13 cellular contexts compared by ENCODE assay signal in the genomic region with DNA sequence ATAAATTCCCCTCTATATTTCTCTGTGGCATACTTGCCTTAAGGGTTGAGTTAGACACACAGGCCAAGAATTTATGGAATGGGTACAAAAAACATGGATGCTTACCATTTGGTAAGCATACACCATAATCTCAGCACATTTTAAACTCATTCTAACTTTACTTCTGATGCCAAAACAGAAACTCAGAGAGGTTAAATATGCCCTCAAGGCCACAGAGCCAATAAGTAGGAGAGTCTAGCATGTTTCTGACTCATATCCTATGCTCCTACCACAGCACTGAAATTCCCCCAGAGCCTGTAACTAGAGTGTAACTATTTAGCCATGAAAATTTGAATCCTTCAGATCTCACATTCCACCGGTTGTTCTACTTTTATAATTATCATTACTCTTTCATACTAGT.
DNase-seq lines count a peak whose midpoint lies in the region; ATAC-seq and TF ChIP-seq lines count a peak whose summit lies in the region.
"Had no signal": no experiment of that assay in that cellular context is flagged by ENCODE, and none has a peak within 500 bp of the region (broad histone marks: within the 10 kb centered on the region; RNA-seq: fewer than 3 reads in every experiment).

No MANE protein-coding gene starts in this region.

- H3F3A ChIP-seq in GM23248 (ENCODE audit: insufficient read depth), result peaks cover 25% of the 10 kb centered on the region

- peak overlapping the region; percentile 39 for H2AFZ ChIP-seq in GM23248

- in situ Hi-C loops in GM23248 (cut with MboI), result loop anchor here (25.0 kb wide), 1 partner anchor 466 kb away; no protein-coding TSS in a partner anchor
- in situ Hi-C loops in SK-MEL-5 (cut with HindIII; ENCODE audit: low pct_unique_long_range_greater_than_20kb, low sequenced_read_pairs), result no loop called here

- H3K9me3 ChIP-seq in GM23248 (ENCODE audit: low read depth) (no peaks in the 10 kb centered on the region), ascending aorta (no peaks in the 10 kb centered on the region)
- H3K9me3 ChIP-seq: Peyer's patch had no signal

- POLR2A ChIA-PET in activated CD8-positive, alpha-beta T cell treated with anti-CD3 and anti-CD28 coated beads, Interleukin-2, amount 10 ng/mL, durations not matched to agents 7 days and 5 days (lab: Charles Lee), result no interaction called here

- TF ChIP-seq CTCF in fibroblast of mammary gland (conservative IDR thresholded peaks at IDR 0.05; ENCODE audit: control insufficient read depth, insufficient read depth, low read depth, low read length), result no peak
- no peak for TF ChIP-seq CTCF in ascending aorta (IDR thresholded peaks at IDR 0.05)

- H3K79me2 ChIP-seq in GM23248 (ENCODE audit: insufficient read depth), result no peaks in the 10 kb centered on the region

- H3K27me3 Mint-ChIP-seq in activated CD8-positive, alpha-beta T cell treated with anti-CD3 and anti-CD28 coated beads, Interleukin-2, amount 10 ng/mL, durations not matched to agents 7 days and 5 days (ENCODE audit: low read depth), result no peaks in the 10 kb centered on the region
- H3K27me3 Mint-ChIP-seq: stimulated activated naive CD8-positive, alpha-beta T cell treated with anti-CD3 and anti-CD28 coated beads, Interleukin-15, Interleukin-2, amounts not matched to agents 100 ng/mL and 50 ng/mL, for 24 hours had no signal

- intact Hi-C loops in ascending aorta (cut with DNase I), result no loop called here

- CTCF ChIA-PET in activated CD8-positive, alpha-beta T cell treated with anti-CD3 and anti-CD28 coated beads, Interleukin-2, amount 10 ng/mL, durations not matched to agents 7 days and 5 days (lab: Charles Lee), result no interaction called here

- H3K9ac ChIP-seq in GM23248, result peak overlapping the region; percentile 69

- H3K4me2 ChIP-seq in GM23248 (ENCODE audit: unreplicated experiment), result peak overlapping the region; percentile 50

- no peak for ATAC-seq in activated CD8-positive, alpha-beta T cell treated with anti-CD3 and anti-CD28 coated beads, Interleukin-2, amount 10 ng/mL, durations not matched to agents 7 days and 5 days
- ATAC-seq: gastroesophageal sphincter had no signal

- H3K27ac Mint-ChIP-seq in activated CD8-positive, alpha-beta T cell treated with anti-CD3 and anti-CD28 coated beads, Interleukin-2, amount 10 ng/mL, durations not matched to agents 7 days and 5 days, result no peak overlapping the region
- H3K27ac Mint-ChIP-seq: activated naive CD4-positive, alpha-beta T cell treated with anti-CD3 and anti-CD28 coated beads for 36 hours; stimulated activated naive CD8-positive, alpha-beta T cell treated with anti-CD3 and anti-CD28 coated beads, Interleukin-15, Interleukin-2, amounts not matched to agents 100 ng/mL and 50 ng/mL, for 24 hours had no signal

- H3K27ac ChIP-seq in GM23248 (peak overlapping the region; percentile 86), skin epidermis (peak overlapping the region in 14 of 21 experiments; percentile 1 to 75 (median 57)), ascending aorta (no peak overlapping the region)
- H3K27ac ChIP-seq: gastroesophageal sphincter, Peyer's patch had no signal

- no peaks in the 10 kb centered on the region for H4K20me1 ChIP-seq in GM23248 (ENCODE audit: insufficient read depth)

- WGBS in GM23248 (ENCODE audit: low coverage in 1 of 2, low lambda C conversion rate in 2 of 2, missing lambda C conversion rate in 2 of 2), 2 experiments, result 0 to 11% methylated on average over 1 of the region's 1 CpG

- peak overlapping the region; percentile 27 for H3K4me3 ChIP-seq in GM23248
- H3K4me3 ChIP-seq in fibroblast of mammary gland (ENCODE audit: control insufficient read depth, low read depth, low read length), result no peak overlapping the region
- H3K4me3 ChIP-seq in skin epidermis, result no peak overlapping the region
- no peak overlapping the region for H3K4me3 ChIP-seq in ascending aorta
- H3K4me3 ChIP-seq: gastroesophageal sphincter, Peyer's patch had no signal

- H3K36me3 ChIP-seq in GM23248 (ENCODE audit: low read depth) (no peaks in the 10 kb centered on the region), ascending aorta (no peaks in the 10 kb centered on the region)
- H3K36me3 ChIP-seq: gastroesophageal sphincter, Peyer's patch had no signal

- H3K9me3 Mint-ChIP-seq in activated CD8-positive, alpha-beta T cell treated with anti-CD3 and anti-CD28 coated beads, Interleukin-2, amount 10 ng/mL, durations not matched to agents 7 days and 5 days (ENCODE audit: insufficient read depth), result no peaks in the 10 kb centered on the region
- H3K9me3 Mint-ChIP-seq: activated naive CD4-positive, alpha-beta T cell treated with anti-CD3 and anti-CD28 coated beads for 36 hours had no signal

- no peaks in the 10 kb centered on the region for H3K4me1 Mint-ChIP-seq in activated CD8-positive, alpha-beta T cell treated with anti-CD3 and anti-CD28 coated beads, Interleukin-2, amount 10 ng/mL, durations not matched to agents 7 days and 5 days (ENCODE audit: low read depth)

- H3K9me2 ChIP-seq in GM23248 (ENCODE audit: insufficient read depth), result no peaks in the 10 kb centered on the region

- DNase-seq in GM23248 (peak; percentile 89), SK-MEL-5 (ENCODE audit: low read depth, low spot score) (peak; percentile 33), fibroblast of mammary gland (ENCODE audit: low read depth) (peak; percentile 89), ascending aorta (ENCODE audit: low spot score in 2 of 2) (no peak), iPS-NIHi11 (ENCODE audit: low spot score) (no peak)
- no peak for DNase-seq in activated CD8-positive, alpha-beta T cell treated with anti-CD3 and anti-CD28 coated beads, Interleukin-2, amount 10 ng/mL, durations not matched to agents 7 days and 5 days
- DNase-seq: activated naive CD4-positive, alpha-beta T cell treated with anti-CD3 and anti-CD28 coated beads for 36 hours; NCI-H1417; NCI-H510A treated with DMSO at 0.1 percent for 48 hours; Peyer's patch had no signal

- H3K4me1 ChIP-seq in GM23248 (ENCODE audit: insufficient read depth) (peaks cover 33% of the 10 kb centered on the region), ascending aorta (no peaks in the 10 kb centered on the region)
- H3K4me1 ChIP-seq: gastroesophageal sphincter, Peyer's patch had no signal

- H3K4me3 Mint-ChIP-seq in activated CD8-positive, alpha-beta T cell treated with anti-CD3 and anti-CD28 coated beads, Interleukin-2, amount 10 ng/mL, durations not matched to agents 7 days and 5 days, result no peak overlapping the region
- H3K4me3 Mint-ChIP-seq: activated naive CD4-positive, alpha-beta T cell treated with anti-CD3 and anti-CD28 coated beads for 36 hours; stimulated activated naive CD8-positive, alpha-beta T cell treated with anti-CD3 and anti-CD28 coated beads, Interleukin-15, Interleukin-2, amounts not matched to agents 100 ng/mL and 50 ng/mL, for 24 hours had no signal

- H3K27me3 ChIP-seq in GM23248 (replicated peaks; ENCODE audit: insufficient read depth), result no peaks in the 10 kb centered on the region
- H3K27me3 ChIP-seq in ascending aorta, result no peaks in the 10 kb centered on the region
- H3K27me3 ChIP-seq: gastroesophageal sphincter, Peyer's patch had no signal

- no peaks in the 10 kb centered on the region for H3K36me3 Mint-ChIP-seq in activated CD8-positive, alpha-beta T cell treated with anti-CD3 and anti-CD28 coated beads, Interleukin-2, amount 10 ng/mL, durations not matched to agents 7 days and 5 days (ENCODE audit: low read depth)

Comparison
In these comparisons a context has a peak if more than half of its experiments do, and no peak if none do; other contexts are left out.
1. DNase-seq: peak in GM23248 (single experiment), SK-MEL-5 (single experiment) and fibroblast of mammary gland (single experiment); none in ascending aorta (0 of 2), iPS-NIHi11 (single experiment) and activated CD8-positive, alpha-beta T cell treated with anti-CD3 and anti-CD28 coated beads, Interleukin-2, amount 10 ng/mL, durations not matched to agents 7 days and 5 days (single experiment).
2. H3K27ac ChIP-seq: peak in GM23248 (single experiment) and skin epidermis (14 of 21); none in ascending aorta (0 of 2).